In genomic region chr5:31361234-31361633, GRCh38 we compare ENCODE assay signal across 14 cellular contexts.
DNase-seq lines count a peak whose midpoint lies in the region; ATAC-seq and TF ChIP-seq lines count a peak whose summit lies in the region.
"Had no signal": no experiment of that assay in that cellular context is flagged by ENCODE, and none has a peak within 500 bp of the region (broad histone marks: within the 10 kb centered on the region; RNA-seq: fewer than 3 reads in every experiment).

No MANE protein-coding gene starts in this region.

- no peak for ATAC-seq in GM21825 (IDR thresholded peaks at IDR 0.05; ENCODE audit: unreplicated experiment)
- ATAC-seq: Panc1, psoas muscle had no signal

- H3K4me3 ChIP-seq in epithelial cell of proximal tubule (ENCODE audit: low read depth, low read length), result no peak overlapping the region
- no peak overlapping the region for H3K4me3 ChIP-seq in neural progenitor cell
- H3K4me3 ChIP-seq: dorsolateral prefrontal cortex, psoas muscle, stomach had no signal

- no peak overlapping the region for H3K9ac ChIP-seq in neural progenitor cell

- no peaks in the 10 kb centered on the region for H3K9me3 ChIP-seq in neural progenitor cell (ENCODE audit: low read depth)
- H3K9me3 ChIP-seq: psoas muscle had no signal

- no peaks in the 10 kb centered on the region for H3K36me3 ChIP-seq in neural progenitor cell
- H3K36me3 ChIP-seq: stomach had no signal

- H2AFZ ChIP-seq in neural progenitor cell (replicated peaks), result peak overlapping the region; percentile 34

- TF ChIP-seq CTCF in epithelial cell of proximal tubule (conservative IDR thresholded peaks at IDR 0.05; ENCODE audit: low read depth, low read length) (no peak), neural progenitor cell (IDR thresholded peaks at IDR 0.05) (no peak)

- no peak overlapping the region for H3K27ac Mint-ChIP-seq in neural progenitor cell
- H3K27ac Mint-ChIP-seq in activated T-cell treated with anti-CD3 and anti-CD28 coated beads, Interleukin-2, amount 50 U/mL, for 24 hours, result no peak overlapping the region
- H3K27ac Mint-ChIP-seq: activated naive CD8-positive, alpha-beta T cell treated with anti-CD3 and anti-CD28 coated beads for 36 hours; CD4-positive, alpha-beta memory T cell had no signal

- no peaks in the 10 kb centered on the region for H4K20me1 ChIP-seq in neural progenitor cell (ENCODE audit: low read depth)

- H3K9me3 Mint-ChIP-seq in neural progenitor cell, result peaks cover 1% of the 10 kb centered on the region
- peaks cover 7% of the 10 kb centered on the region for H3K9me3 Mint-ChIP-seq in activated T-cell treated with anti-CD3 and anti-CD28 coated beads, Interleukin-2, amount 50 U/mL, for 24 hours
- H3K9me3 Mint-ChIP-seq: activated naive CD8-positive, alpha-beta T cell treated with anti-CD3 and anti-CD28 coated beads for 36 hours had no signal

- H3K4me3 Mint-ChIP-seq in neural progenitor cell, result no peak overlapping the region
- no peak overlapping the region for H3K4me3 Mint-ChIP-seq in activated T-cell treated with anti-CD3 and anti-CD28 coated beads, Interleukin-2, amount 50 U/mL, for 24 hours
- H3K4me3 Mint-ChIP-seq: activated naive CD8-positive, alpha-beta T cell treated with anti-CD3 and anti-CD28 coated beads for 36 hours; CD4-positive, alpha-beta memory T cell had no signal

- H3K36me3 Mint-ChIP-seq in neural progenitor cell, result no peaks in the 10 kb centered on the region
- H3K36me3 Mint-ChIP-seq in activated T-cell treated with anti-CD3 and anti-CD28 coated beads, Interleukin-2, amount 50 U/mL, for 24 hours (ENCODE audit: low read depth), result no peaks in the 10 kb centered on the region
- H3K36me3 Mint-ChIP-seq: activated naive CD8-positive, alpha-beta T cell treated with anti-CD3 and anti-CD28 coated beads for 36 hours; CD4-positive, alpha-beta memory T cell had no signal

- no peaks in the 10 kb centered on the region for H3K27me3 ChIP-seq in neural progenitor cell
- H3K27me3 ChIP-seq: stomach had no signal

- DNase-seq in DMS 273 treated with DMSO at 0.1 percent for 48 hours (lab: John Stamatoyannopoulos, UW) (peak; percentile 53), M059J (ENCODE audit: low read depth) (peak; percentile 97), epithelial cell of proximal tubule (ENCODE audit: low read depth) (peak; percentile 46), neural progenitor cell (ENCODE audit: low spot score) (no peak), midbrain (lab: John Stamatoyannopoulos, UW) (no peak), NOMO-1 treated with DMSO at 0.1 percent for 48 hours (lab: John Stamatoyannopoulos, UW; ENCODE audit: unreplicated experiment) (no peak)
- DNase-seq in activated T-cell treated with anti-CD3 and anti-CD28 coated beads, Interleukin-2, amount 50 U/mL, for 24 hours, result no peak
- DNase-seq: activated naive CD8-positive, alpha-beta T cell treated with anti-CD3 and anti-CD28 coated beads for 36 hours; CD4-positive, alpha-beta memory T cell; dorsolateral prefrontal cortex; psoas muscle; stomach had no signal

- no peaks in the 10 kb centered on the region for H3K4me1 Mint-ChIP-seq in neural progenitor cell
- no peaks in the 10 kb centered on the region for H3K4me1 Mint-ChIP-seq in activated T-cell treated with anti-CD3 and anti-CD28 coated beads, Interleukin-2, amount 50 U/mL, for 24 hours (ENCODE audit: low read depth)
- H3K4me1 Mint-ChIP-seq: activated naive CD8-positive, alpha-beta T cell treated with anti-CD3 and anti-CD28 coated beads for 36 hours; CD4-positive, alpha-beta memory T cell had no signal

- no peak overlapping the region for H3K27ac ChIP-seq in neural progenitor cell
- H3K27ac ChIP-seq: dorsolateral prefrontal cortex, psoas muscle, stomach had no signal

- H3K4me1 ChIP-seq in neural progenitor cell, result no peaks in the 10 kb centered on the region
- H3K4me1 ChIP-seq: psoas muscle, stomach had no signal

- H3K4me2 ChIP-seq in neural progenitor cell, result no peak overlapping the region

- no peaks in the 10 kb centered on the region for H3F3A ChIP-seq in neural progenitor cell (ENCODE audit: low read depth)

- H3K27me3 Mint-ChIP-seq in neural progenitor cell (ENCODE audit: insufficient read depth, low read depth), result peaks cover 3% of the 10 kb centered on the region
- H3K27me3 Mint-ChIP-seq in activated T-cell treated with anti-CD3 and anti-CD28 coated beads, Interleukin-2, amount 50 U/mL, for 24 hours, result peaks cover 17% of the 10 kb centered on the region

- no peaks in the 10 kb centered on the region for H3K79me2 ChIP-seq in neural progenitor cell (ENCODE audit: low read depth)

Comparison
In these comparisons a context has a peak if more than half of its experiments do, and no peak if none do; other contexts are left out.
1. DNase-seq: peak in DMS 273 treated with DMSO at 0.1 percent for 48 hours (single experiment), M059J (single experiment) and epithelial cell of proximal tubule (single experiment); none in neural progenitor cell (single experiment), midbrain (single experiment), NOMO-1 treated with DMSO at 0.1 percent for 48 hours (single experiment) and activated T-cell treated with anti-CD3 and anti-CD28 coated beads, Interleukin-2, amount 50 U/mL, for 24 hours (single experiment).